Comparison of ENCODE assay signal across 8 cellular contexts in genomic region chr9:92292338-92293074, GRCh38. TPM values are rescaled to one million over a fixed set of nuclear protein-coding genes. Genes with fewer than 3 reads are reported as not detected.
DNase-seq lines count a peak whose midpoint lies in the region; ATAC-seq and TF ChIP-seq lines count a peak whose summit lies in the region.

No MANE protein-coding gene starts in this region.

- H3K9me3 ChIP-seq in gastroesophageal sphincter (no peaks in the 10 kb centered on the region), smooth muscle cell (replicated peaks; ENCODE audit: low read depth) (no peaks in the 10 kb centered on the region)

- H3K27me3 ChIP-seq in gastroesophageal sphincter (no peaks in the 10 kb centered on the region), smooth muscle cell (ENCODE audit: low read depth) (no peaks in the 10 kb centered on the region)

- peak overlapping the region; percentile 84 for H3K4me3 Mint-ChIP-seq in activated CD8-positive, alpha-beta memory T cell treated with anti-CD3 and anti-CD28 coated beads, Interleukin-2, amount 10 ng/mL, durations not matched to agents 7 days and 5 days
- peak overlapping the region; percentile 97 to 99 (median 99) for H3K4me3 Mint-ChIP-seq in T-cell

- no peaks in the 10 kb centered on the region for H3K9me3 Mint-ChIP-seq in activated CD8-positive, alpha-beta memory T cell treated with anti-CD3 and anti-CD28 coated beads, Interleukin-2, amount 10 ng/mL, durations not matched to agents 7 days and 5 days (ENCODE audit: low read depth)
- no peaks in the 10 kb centered on the region for H3K9me3 Mint-ChIP-seq in T-cell

- POLR2A ChIA-PET in T-cell (lab: Charles Lee): interaction anchor here in 1 of 2 donors (0.7 kb wide), 1 partner anchor 214 kb away, joined by 8 read pairs; no protein-coding TSS in a partner anchor

- H3K4me2 ChIP-seq in smooth muscle cell: peak overlapping the region; percentile 100

- TF ChIP-seq EP300 in gastroesophageal sphincter (IDR thresholded peaks at IDR 0.05): no peak

- H4K20me1 ChIP-seq in smooth muscle cell (ENCODE audit: low read depth): peaks cover 25% of the 10 kb centered on the region

- peaks cover 22% of the 10 kb centered on the region for H3F3A ChIP-seq in smooth muscle cell (ENCODE audit: low read depth)

- H3K4me1 Mint-ChIP-seq in activated CD8-positive, alpha-beta memory T cell treated with anti-CD3 and anti-CD28 coated beads, Interleukin-2, amount 10 ng/mL, durations not matched to agents 7 days and 5 days: peaks cover 66% of the 10 kb centered on the region
- peaks cover 58 to 65% (median 58%) of the 10 kb centered on the region in 3 donors for H3K4me1 Mint-ChIP-seq in T-cell

- CTCF ChIA-PET in activated CD8-positive, alpha-beta memory T cell treated with anti-CD3 and anti-CD28 coated beads, Interleukin-2, amount 10 ng/mL, durations not matched to agents 7 days and 5 days (lab: Charles Lee): interaction anchor here (0.8 to 1.4 kb wide), 3 partner anchors 34 to 154 kb away, joined by 3 to 4 read pairs (median 3); no protein-coding TSS in a partner anchor
- CTCF ChIA-PET in T-cell (lab: Charles Lee): interaction anchor here in 1 of 2 donors (0.5 to 1.2 kb wide), 2 partner anchors 16 to 32 kb away, joined by 3 read pairs; partner anchors contain the start of gene NOL8

- peaks cover 6 to 31% (median 10%) of the 10 kb centered on the region in 3 donors for H3K4me1 ChIP-seq in gastroesophageal sphincter
- peaks cover 17% of the 10 kb centered on the region for H3K4me1 ChIP-seq in smooth muscle cell (ENCODE audit: low read depth)

- no peaks in the 10 kb centered on the region for H3K27me3 Mint-ChIP-seq in activated CD8-positive, alpha-beta memory T cell treated with anti-CD3 and anti-CD28 coated beads, Interleukin-2, amount 10 ng/mL, durations not matched to agents 7 days and 5 days
- no peaks in the 10 kb centered on the region for H3K27me3 Mint-ChIP-seq in T-cell

- TF ChIP-seq CTCF in gastroesophageal sphincter (IDR thresholded peaks at IDR 0.05) (no peak), smooth muscle cell (IDR thresholded peaks at IDR 0.05; ENCODE audit: borderline replicate concordance, insufficient read depth, poor library complexity, severe bottlenecking) (no peak)

- TF ChIP-seq POLR2A in gastroesophageal sphincter (IDR thresholded peaks at IDR 0.05): no peak

- no peak for DNase-seq in activated CD8-positive, alpha-beta memory T cell treated with anti-CD3 and anti-CD28 coated beads, Interleukin-2, amount 10 ng/mL, durations not matched to agents 7 days and 5 days
- DNase-seq in activated CD8-positive, alpha-beta memory T cell treated with anti-CD3 and anti-CD28 coated beads, Interleukin-2, amount 50 U/mL, for 4 hours: no peak
- DNase-seq in T-cell (no peak), smooth muscle cell (lab: John Stamatoyannopoulos, UW; ENCODE audit: unreplicated experiment) (no peak), NCI-H1048 (lab: John Stamatoyannopoulos, UW) (no peak), NK-92 (lab: John Stamatoyannopoulos, UW; ENCODE audit: unreplicated experiment) (no peak), AML-193 (lab: John Stamatoyannopoulos, UW) (no peak)

- peaks cover 53% of the 10 kb centered on the region for H3K36me3 Mint-ChIP-seq in activated CD8-positive, alpha-beta memory T cell treated with anti-CD3 and anti-CD28 coated beads, Interleukin-2, amount 10 ng/mL, durations not matched to agents 7 days and 5 days
- peaks cover 32% of the 10 kb centered on the region for H3K36me3 Mint-ChIP-seq in T-cell

- H2AFZ ChIP-seq in smooth muscle cell (ENCODE audit: low read depth): peak overlapping the region; percentile 88

- H3K79me2 ChIP-seq in smooth muscle cell (ENCODE audit: low read depth): peaks cover 59% of the 10 kb centered on the region

- H3K9ac ChIP-seq in smooth muscle cell (ENCODE audit: low read depth): peak overlapping the region; percentile 95

- H3K27ac ChIP-seq in gastroesophageal sphincter (peak overlapping the region in 3 of 4 donors; percentile 57 to 85 (median 78)), smooth muscle cell (ENCODE audit: low read depth) (peak overlapping the region; percentile 92)

- H3K27ac Mint-ChIP-seq in activated CD8-positive, alpha-beta memory T cell treated with anti-CD3 and anti-CD28 coated beads, Interleukin-2, amount 10 ng/mL, durations not matched to agents 7 days and 5 days: peak overlapping the region; percentile 97
- peak overlapping the region; percentile 98 to 100 for H3K27ac Mint-ChIP-seq in T-cell

- no peak for ATAC-seq in activated CD8-positive, alpha-beta memory T cell treated with anti-CD3 and anti-CD28 coated beads, Interleukin-2, amount 10 ng/mL, durations not matched to agents 7 days and 5 days
- ATAC-seq in T-cell (replicated peaks in 1 of 4) (no peak), gastroesophageal sphincter (no peak)

- peaks cover 0 to 26% of the 10 kb centered on the region in 2 donors for H3K36me3 ChIP-seq in gastroesophageal sphincter
- H3K36me3 ChIP-seq in smooth muscle cell (ENCODE audit: low read depth): peaks cover 6% of the 10 kb centered on the region

- 49 to 56% methylated on average over 5 of the region's 8 CpGs for WGBS in gastroesophageal sphincter (ENCODE audit: low coverage in 1 of 2), 2 donors
- 39% methylated on average over 8 of the region's 8 CpGs for WGBS in smooth muscle cell (ENCODE audit: low lambda C conversion rate)

- H3K4me3 ChIP-seq in gastroesophageal sphincter (peak overlapping the region; percentile 60 to 93), smooth muscle cell (peak overlapping the region; percentile 91)

RNA-seq across cellular contexts. Expression of gene IARS1, which starts 1.0 kb away (rescaled TPM):
- total RNA-seq in activated CD8-positive, alpha-beta memory T cell treated with anti-CD3 and anti-CD28 coated beads, Interleukin-2, amount 10 ng/mL, durations not matched to agents 7 days and 5 days: 100 to 1,000 TPM; 146 to 179 TPM
- total RNA-seq in T-cell (100 to 1,000 TPM in 3 of 5 donors, 10 to 100 TPM in 2; 70.5 to 124 (median 113) TPM), gastroesophageal sphincter (10 to 100 TPM; 56.6 to 78.8 (median 75.0) TPM), smooth muscle cell (150 and 208 TPM in 2 replicates)
- 85.0 and 93.0 TPM in 2 replicates for polyA plus RNA-seq in smooth muscle cell

RNA-seq across cellular contexts. Expression of gene NOL8, which starts 32.6 kb away (rescaled TPM):
- total RNA-seq in activated CD8-positive, alpha-beta memory T cell treated with anti-CD3 and anti-CD28 coated beads, Interleukin-2, amount 10 ng/mL, durations not matched to agents 7 days and 5 days: 10 to 100 TPM; 59.7 to 64.1 TPM
- total RNA-seq in T-cell (10 to 100 TPM; 51.4 to 83.2 (median 73.9) TPM), gastroesophageal sphincter (10 to 100 TPM; 15.6 to 42.2 (median 24.4) TPM), smooth muscle cell (13.0 and 21.3 TPM in 2 replicates)
- polyA plus RNA-seq in smooth muscle cell: 15.1 and 16.9 TPM in 2 replicates

RNA-seq across cellular contexts. Expression of gene CENPP, which starts 33.2 kb away (rescaled TPM):
- 10 to 100 TPM; 22.8 to 38.3 TPM for total RNA-seq in activated CD8-positive, alpha-beta memory T cell treated with anti-CD3 and anti-CD28 coated beads, Interleukin-2, amount 10 ng/mL, durations not matched to agents 7 days and 5 days
- total RNA-seq in T-cell (1 to 10 TPM; 1.9 to 5.0 (median 4.3) TPM), gastroesophageal sphincter (1 to 10 TPM; 2.9 to 8.3 (median 4.9) TPM), smooth muscle cell (4.2 and 10.8 TPM in 2 replicates)
- 12.1 and 17.5 TPM in 2 replicates for polyA plus RNA-seq in smooth muscle cell
